Comparison of ENCODE assay signal across 26 cellular contexts in the genomic region with DNA sequence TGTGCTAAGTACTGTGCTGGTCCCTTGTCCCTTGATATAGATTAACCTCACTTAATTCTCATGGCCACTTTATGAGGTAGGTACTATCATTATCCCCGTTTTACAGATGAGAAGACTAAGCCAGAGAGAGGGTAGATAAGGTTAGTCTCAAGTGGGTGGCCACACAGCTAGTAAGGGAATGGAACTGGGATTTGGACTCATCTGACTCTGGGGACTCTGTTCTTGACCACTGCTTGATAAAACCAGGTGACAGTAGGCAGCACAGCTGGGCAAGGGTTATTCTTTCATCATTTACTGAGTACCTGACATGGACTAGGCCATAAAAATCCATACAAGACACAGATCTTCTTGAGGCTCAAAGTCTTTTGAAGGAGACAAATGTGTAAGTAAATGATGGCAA.
"Had no signal": no experiment of that assay in that cellular context is flagged by ENCODE, and none has a peak within 500 bp of the region (broad histone marks: within the 10 kb centered on the region; RNA-seq: fewer than 3 reads in every experiment).

No MANE protein-coding gene starts in this region.

- ATAC-seq: esophagus mucosa; naive thymus-derived CD4-positive, alpha-beta T cell; stimulated activated memory B cell treated with anti-CD40 and anti-IgM and Interleukin-4, amounts not matched to agents 10 μg/mL and 1 μg/mL and 100 μg/mL, for 72 hours; stimulated activated naive CD8-positive, alpha-beta T cell treated with anti-CD3 and anti-CD28 coated beads, Interleukin-15, Interleukin-2, amounts not matched to agents 100 U/mL and 50 U/mL, for 24 hours had no signal

- H3K4me1 Mint-ChIP-seq: nephron; stimulated activated memory B cell treated with anti-CD40 and anti-IgM and Interleukin-4, amounts not matched to agents 10 μg/mL and 1 μg/mL and 100 μg/mL, for 72 hours had no signal

- H3K9me3 Mint-ChIP-seq: mesothelial cell of epicardium, nephron had no signal

- DNase-seq: cerebellar nuclear complex; cortex of kidney; effector CD4-positive, alpha-beta T cell; gastrocnemius medialis; heart left ventricle; hippocampal formation; naive thymus-derived CD4-positive, alpha-beta T cell; nucleus accumbens; posterior cingulate gyrus; psoas muscle; spleen; stimulated activated CD4-positive, alpha-beta T cell treated with anti-CD3 and anti-CD28 coated beads, Interleukin-4, amount 100 ng/mL, for 4 hours; stimulated activated naive CD8-positive, alpha-beta T cell treated with anti-CD3 and anti-CD28 coated beads, Interleukin-15, Interleukin-2, amounts not matched to agents 100 U/mL and 50 U/mL, for 24 hours; substantia nigra; testis; upper lobe of left lung had no signal

- H3K4me3 Mint-ChIP-seq: mesothelial cell of epicardium; naive thymus-derived CD4-positive, alpha-beta T cell; nephron; stimulated activated memory B cell treated with anti-CD40 and anti-IgM and Interleukin-4, amounts not matched to agents 10 μg/mL and 1 μg/mL and 100 μg/mL, for 72 hours had no signal

- H3K27me3 ChIP-seq: gastrocnemius medialis, heart left ventricle, ovary, spleen, testis, tibial nerve, upper lobe of left lung had no signal

- FAIRE-seq: islet of Langerhans, urothelium cell line had no signal

- H3K36me3 Mint-ChIP-seq: mesothelial cell of epicardium had no signal

- H3K27ac ChIP-seq: epithelial cell of prostate, ovary, psoas muscle, testis had no signal

- H3K27ac Mint-ChIP-seq: mesothelial cell of epicardium; naive thymus-derived CD4-positive, alpha-beta T cell; stimulated activated memory B cell treated with anti-CD40 and anti-IgM and Interleukin-4, amounts not matched to agents 10 μg/mL and 1 μg/mL and 100 μg/mL, for 72 hours had no signal

- H3K9me3 ChIP-seq: gastrocnemius medialis, heart left ventricle, ovary, psoas muscle, spleen, testis, tibial nerve, upper lobe of left lung had no signal

- H3K4me3 ChIP-seq: gastrocnemius medialis, ovary, psoas muscle, skin epidermis, testis, tibial nerve had no signal

- H3K36me3 ChIP-seq: gastrocnemius medialis, heart left ventricle, ovary, spleen, tibial nerve, upper lobe of left lung had no signal

- H3K4me1 ChIP-seq: testis, tibial nerve had no signal
